1 cellular context compared by ENCODE assay signal in genomic region chr1:6035719-6036118, GRCh38.
TF ChIP-seq lines count a peak whose summit lies in the region.

No MANE protein-coding gene starts in this region.

TF ChIP-seq in GM23338, 12 proteins besides CTCF, POLR2A, EP300 and RAD21 (continued from another document):
- TF ChIP-seq ZNF462 (CRISPR knock-in tag; IDR thresholded peaks at IDR 0.05) = no peak
- no peak for TF ChIP-seq EZH2phosphoT487 (IDR thresholded peaks at IDR 0.05; ENCODE audit: unreplicated experiment)
- TF ChIP-seq ETS1 (IDR thresholded peaks at IDR 0.05) = no peak
- TF ChIP-seq NANOG (IDR thresholded peaks at IDR 0.05; ENCODE audit: borderline replicate concordance) = no peak
- no peak for TF ChIP-seq STAT1 (IDR thresholded peaks at IDR 0.05; ENCODE audit: unreplicated experiment)
- TF ChIP-seq ZNF331 (CRISPR knock-in tag; IDR thresholded peaks at IDR 0.05; ENCODE audit: low read depth) = no peak
- no peak for TF ChIP-seq JUNB (IDR thresholded peaks at IDR 0.05; ENCODE audit: unreplicated experiment)
- TF ChIP-seq ZNF114 (CRISPR knock-in tag; IDR thresholded peaks at IDR 0.05) = no peak
- no peak for TF ChIP-seq CREB1 (CRISPR knock-in tag; IDR thresholded peaks at IDR 0.05; ENCODE audit: low read depth)
- no peak for TF ChIP-seq POLR2AphosphoS5 (IDR thresholded peaks at IDR 0.05; ENCODE audit: low read depth)
- TF ChIP-seq EZH2 (IDR thresholded peaks at IDR 0.05; ENCODE audit: low read depth, unreplicated experiment) = no peak
TF ChIP-seq in GM23338: peak in this region for 0.
